22 cellular contexts compared by ENCODE assay signal in genomic region chr2:205727174-205727573, GRCh38.
"Had no signal": no experiment of that assay in that cellular context is flagged by ENCODE, and none has a peak within 500 bp of the region (broad histone marks: within the 10 kb centered on the region; RNA-seq: fewer than 3 reads in every experiment).

No MANE protein-coding gene starts in this region.

- H3K36me3 ChIP-seq: neutrophil, pancreas had no signal

- H3K4me1 ChIP-seq: foreskin keratinocyte, pancreas, suprapubic skin, vagina had no signal

- DNase-seq: caudate nucleus; cerebellar nuclear complex; cortex of kidney; foreskin keratinocyte; glutamatergic neuron; heart right ventricle; hippocampal formation; islet precursor cell; kidney glomerular epithelial cell; mesenchymal stem cell; natural killer cell; pancreas; stimulated activated CD4-positive, alpha-beta T cell treated with anti-CD3 and anti-CD28 coated beads, Interleukin-2, amount 100 ng/mL, for 24 hours; stimulated activated CD4-positive, alpha-beta T cell treated with anti-CD3 and anti-CD28 coated beads, Interleukin-4, amount 100 ng/mL, for 4 hours; trophoblast cell had no signal

- ATAC-seq: esophagus mucosa; foreskin keratinocyte; heart right ventricle; natural killer cell; sciatic nerve; stimulated activated memory B cell treated with anti-CD40 and anti-IgM and Interleukin-4, amounts not matched to agents 10 μg/mL and 1 μg/mL and 100 μg/mL, for 72 hours had no signal

- H3K27me3 ChIP-seq: foreskin keratinocyte, heart right ventricle, neutrophil, pancreas, suprapubic skin, vagina had no signal

- H3K9me3 ChIP-seq: heart right ventricle, neutrophil, pancreas, suprapubic skin, vagina had no signal

- H3K4me3 ChIP-seq: heart right ventricle, pancreas, suprapubic skin, vagina had no signal

- H3K27ac ChIP-seq: epithelial cell of prostate, foreskin keratinocyte, heart right ventricle, neutrophil, pancreas, suprapubic skin, vagina had no signal
